6 cellular contexts compared by ENCODE assay signal in the genomic region with DNA sequence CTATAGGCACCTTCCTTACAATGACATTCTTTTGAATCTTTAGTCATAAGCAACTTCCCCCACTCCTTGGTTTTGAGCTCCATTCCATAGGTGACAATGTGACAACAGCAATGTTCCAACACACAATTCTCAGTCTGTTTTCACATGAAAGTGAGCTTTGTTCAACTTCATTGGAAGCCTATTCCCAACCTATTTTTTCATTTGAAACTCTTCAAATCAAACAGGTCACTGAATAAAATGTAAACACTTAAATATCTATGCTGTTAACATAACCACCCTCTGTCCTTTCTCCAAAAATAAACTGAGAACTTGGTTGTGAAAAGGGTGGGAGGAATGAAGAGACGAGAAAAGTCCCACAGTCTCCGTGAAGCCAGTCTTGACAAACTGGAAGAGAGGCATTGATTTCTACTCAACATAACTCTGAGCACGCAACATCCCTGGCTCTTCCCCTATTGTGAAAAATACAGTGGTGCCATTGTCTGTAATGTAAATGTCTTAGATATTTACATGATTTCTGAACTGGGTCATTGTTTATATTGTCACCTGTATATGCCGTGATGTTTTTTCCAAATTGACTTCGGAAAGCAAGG.
"Had no signal": no experiment of that assay in that cellular context is flagged by ENCODE, and none has a peak within 500 bp of the region (broad histone marks: within the 10 kb centered on the region; RNA-seq: fewer than 3 reads in every experiment).

No MANE protein-coding gene starts in this region.

- H3K27ac ChIP-seq: HL-60 had no signal

- H2AFZ ChIP-seq: GM23338 had no signal

- H3K27ac Mint-ChIP-seq: GM23338, H9, IgD-negative memory B cell had no signal

- H3K4me1 Mint-ChIP-seq: GM23338, H9, IgD-negative memory B cell had no signal

- DNase-seq: H9, HCEC 1CT had no signal

- H3K4me2 ChIP-seq: GM23338 had no signal

- H3K4me3 ChIP-seq: GM23338 had no signal

- H3K4me3 Mint-ChIP-seq: GM23338, H9, IgD-negative memory B cell had no signal

- H3K27me3 Mint-ChIP-seq: IgD-negative memory B cell had no signal

- ATAC-seq: GM23338, HepG2 had no signal
